9 cellular contexts compared by ENCODE assay signal in genomic region chr6:33768644-33769120, GRCh38. TPM values are rescaled to one million over a fixed set of nuclear protein-coding genes. Genes with fewer than 3 reads are reported as not detected.
DNase-seq lines count a peak whose midpoint lies in the region; ATAC-seq and TF ChIP-seq lines count a peak whose summit lies in the region.
"Had no signal": no experiment of that assay in that cellular context is flagged by ENCODE, and none has a peak within 500 bp of the region (broad histone marks: within the 10 kb centered on the region; RNA-seq: fewer than 3 reads in every experiment).

No MANE protein-coding gene starts in this region.

- peak; percentile 89 for TF ChIP-seq CTCF in OCI-LY7 (conservative IDR thresholded peaks at IDR 0.05; ENCODE audit: low read length)
- peak; percentile 49 to 85 (median 80) for TF ChIP-seq CTCF in esophagus squamous epithelium (IDR thresholded peaks at IDR 0.05)
- TF ChIP-seq CTCF in natural killer cell (IDR thresholded peaks at IDR 0.05) = peak; percentile 72

- no peak overlapping the region for H3K27ac Mint-ChIP-seq in natural killer cell
- no peak overlapping the region for H3K27ac Mint-ChIP-seq in stimulated activated naive B cell treated with anti-CD40 and anti-IgM and Interleukin-4, amounts not matched to agents 10 μg/mL and 1 μg/mL and 100 μg/mL, for 72 hours

- H3K36me3 Mint-ChIP-seq in natural killer cell = peaks cover 7% of the 10 kb centered on the region
- peaks cover 13 to 15% of the 10 kb centered on the region in 2 donors for H3K36me3 Mint-ChIP-seq in stimulated activated naive B cell treated with anti-CD40 and anti-IgM and Interleukin-4, amounts not matched to agents 10 μg/mL and 1 μg/mL and 100 μg/mL, for 72 hours

- intact Hi-C loops in OCI-LY7 (cut with micrococcal nuclease; ENCODE audit: unreplicated experiment) = loop anchor here (1.0 kb wide), 1 partner anchor 259 kb away; no protein-coding TSS in a partner anchor
- intact Hi-C loops in esophagus squamous epithelium (cut with DNase I) = loop anchor here (10.0 kb wide), 1 partner anchor 386 kb away; no protein-coding TSS in a partner anchor
- intact Hi-C loops in natural killer cell (cut with micrococcal nuclease) = no loop called here

- H3K27me3 Mint-ChIP-seq in natural killer cell (ENCODE audit: low read depth in 2 of 2) = peaks cover 6 to 12% of the 10 kb centered on the region in 2 donors
- H3K27me3 Mint-ChIP-seq in stimulated activated naive B cell treated with anti-CD40 and anti-IgM and Interleukin-4, amounts not matched to agents 10 μg/mL and 1 μg/mL and 100 μg/mL, for 72 hours = peaks cover 21 to 31% of the 10 kb centered on the region in 2 donors

- H3K79me2 ChIP-seq in OCI-LY7 (ENCODE audit: insufficient read depth, low read depth, low read length) = no peaks in the 10 kb centered on the region

- H3K9me2 ChIP-seq in OCI-LY7 (ENCODE audit: insufficient read depth, low read length) = no peaks in the 10 kb centered on the region

- H3K4me2 ChIP-seq in OCI-LY7 (ENCODE audit: low read length) = no peak overlapping the region

- H3K27ac ChIP-seq in OCI-LY7 (ENCODE audit: low read depth, low read length, poor library complexity, severe bottlenecking) = no peak overlapping the region
- H3K27ac ChIP-seq in esophagus squamous epithelium = peak overlapping the region in 2 of 4 donors; percentile 41 to 83

- no peak overlapping the region for H3K4me3 Mint-ChIP-seq in natural killer cell
- H3K4me3 Mint-ChIP-seq in stimulated activated naive B cell treated with anti-CD40 and anti-IgM and Interleukin-4, amounts not matched to agents 10 μg/mL and 1 μg/mL and 100 μg/mL, for 72 hours = no peak overlapping the region

- H3K9me3 ChIP-seq in OCI-LY7 (ENCODE audit: low read length) (no peaks in the 10 kb centered on the region), esophagus squamous epithelium (no peaks in the 10 kb centered on the region)

- no peak for TF ChIP-seq POLR2A in esophagus squamous epithelium (IDR thresholded peaks at IDR 0.05)

- POLR2A ChIA-PET in OCI-LY7 (lab: Charles Lee) = interaction anchor here (0.6 to 1.6 kb wide), 2 partner anchors 57 to 279 kb away, joined by 3 to 4 read pairs; partner anchors contain the start of gene UQCC2

- CTCF ChIA-PET in OCI-LY7 (lab: Charles Lee; ENCODE audit: unreplicated experiment) = no interaction called here

- no TSS peak for BruUV-seq in OCI-LY7 (replicated peaks; lab: Mats Ljungman, UMichigan)

- no peaks in the 10 kb centered on the region for H3K9me3 Mint-ChIP-seq in natural killer cell
- H3K9me3 Mint-ChIP-seq in stimulated activated naive B cell treated with anti-CD40 and anti-IgM and Interleukin-4, amounts not matched to agents 10 μg/mL and 1 μg/mL and 100 μg/mL, for 72 hours = peaks cover 0 to 3% of the 10 kb centered on the region in 2 donors

- H3K4me1 Mint-ChIP-seq in natural killer cell = peaks cover 5 to 6% of the 10 kb centered on the region in 2 donors
- H3K4me1 Mint-ChIP-seq in stimulated activated naive B cell treated with anti-CD40 and anti-IgM and Interleukin-4, amounts not matched to agents 10 μg/mL and 1 μg/mL and 100 μg/mL, for 72 hours = peaks cover 3 to 23% of the 10 kb centered on the region in 2 donors

- no peaks in the 10 kb centered on the region for H4K20me1 ChIP-seq in OCI-LY7 (ENCODE audit: insufficient read depth, low read length)

- DNase-seq in COLO829 (ENCODE audit: low spot score) = peak; percentile 72
- DNase-seq in OCI-LY7 (ENCODE audit: low spot score) = peak; percentile 70
- DNase-seq in activated T-cell treated with anti-CD3 and anti-CD28 coated beads for 4 hours = peak; percentile 59
- no peak for DNase-seq in esophagus squamous epithelium (lab: John Stamatoyannopoulos, UW)
- peak; percentile 65 for DNase-seq in natural killer cell
- peak; percentile 46 for DNase-seq in stimulated activated naive B cell treated with anti-CD40 and anti-IgM and Interleukin-4, amounts not matched to agents 10 μg/mL and 1 μg/mL and 100 μg/mL, for 72 hours

- H2AFZ ChIP-seq in OCI-LY7 (ENCODE audit: low read length) = no peak overlapping the region

- H3K4me1 ChIP-seq in OCI-LY7 (ENCODE audit: insufficient read depth, low read length, poor library complexity, severe bottlenecking) (no peaks in the 10 kb centered on the region), esophagus squamous epithelium (peaks cover 19 to 52% (median 36%) of the 10 kb centered on the region in 3 donors)

- H3K4me3 ChIP-seq in OCI-LY7 (ENCODE audit: low read depth, low read length, poor library complexity, severe bottlenecking) (no peak overlapping the region), esophagus squamous epithelium (no peak overlapping the region)

- 25 to 35% methylated on average over 6 to 7 of the region's 7 CpGs for WGBS in esophagus squamous epithelium, 2 donors

- H3K27me3 ChIP-seq in esophagus squamous epithelium = no peaks in the 10 kb centered on the region

- H3K36me3 ChIP-seq in OCI-LY7 (ENCODE audit: insufficient read depth, low read length) (peaks cover 18% of the 10 kb centered on the region), esophagus squamous epithelium (peaks cover 0 to 19% (median 12%) of the 10 kb centered on the region in 3 donors)

- ATAC-seq in HG02798 (IDR thresholded peaks at IDR 0.05; ENCODE audit: poor library complexity, unreplicated experiment) = peak; percentile 54
- peak; percentile 77 to 85 (median 78) for ATAC-seq in natural killer cell
- ATAC-seq in stimulated activated naive B cell treated with anti-CD40 and anti-IgM and Interleukin-4, amounts not matched to agents 10 μg/mL and 1 μg/mL and 100 μg/mL, for 72 hours (replicated peaks) = peak; percentile 81 to 85
- ATAC-seq in GM21515 (IDR thresholded peaks at IDR 0.05; ENCODE audit: unreplicated experiment) = no peak

RNA-seq across cellular contexts. Expression of gene LEMD2, which starts 20.2 kb away (rescaled TPM):
- total RNA-seq in OCI-LY7 (2014; rRNA removed; shearing (Covaris generic)) = 59.2 and 62.2 TPM in 2 replicates
- 66.9 and 77.8 TPM in 2 replicates for total RNA-seq in OCI-LY7 (2022)
- total RNA-seq in esophagus squamous epithelium = 10 to 100 TPM; 37.7 to 47.2 (median 42.3) TPM
- 100 to 1,000 TPM; 109 to 133 (median 121) TPM for total RNA-seq in natural killer cell

RNA-seq across cellular contexts. Expression of gene IP6K3, which starts 22.0 kb away (rescaled TPM):
- not detected in 2 replicates for total RNA-seq in OCI-LY7 (2014; rRNA removed; shearing (Covaris generic))
- total RNA-seq in OCI-LY7 (2022) = not detected in 2 replicates
- total RNA-seq in esophagus squamous epithelium = 1 to 10 TPM in 2 of 4 donors, under 1 TPM in 1, not detected in 1; 0.75 to 5.5 (median 1.7) TPM
- total RNA-seq in natural killer cell = not detected
- total RNA-seq: T-helper 2 cell treated with Interferon-gamma antibody and Interleukin-4, amounts not matched to agents 100 ng/mL and 5 ng/mL, for 36 hours had no signal

RNA-seq across cellular contexts. Expression of gene MLN, which starts 35.1 kb away (rescaled TPM):
- not detected in 2 replicates for total RNA-seq in OCI-LY7 (2014; rRNA removed; shearing (Covaris generic))
- total RNA-seq in OCI-LY7 (2022) (not detected in 2 replicates), esophagus squamous epithelium (not detected), natural killer cell (not detected)
- total RNA-seq: T-helper 2 cell treated with Interferon-gamma antibody and Interleukin-4, amounts not matched to agents 100 ng/mL and 5 ng/mL, for 36 hours had no signal

RNA-seq across cellular contexts. Expression of gene UQCC2, which starts 57.2 kb away (rescaled TPM):
- 64.9 and 82.1 TPM in 2 replicates for total RNA-seq in OCI-LY7 (2014; rRNA removed; shearing (Covaris generic))
- total RNA-seq in OCI-LY7 (2022) (85.3 and 88.2 TPM in 2 replicates), esophagus squamous epithelium (10 to 100 TPM in 3 of 4 donors, 1 to 10 TPM in 1; 7.8 to 36.8 (median 13.7) TPM), natural killer cell (10 to 100 TPM; 15.8 to 19.6 (median 16.5) TPM)
